In genomic region chr10:36424377-36424971, GRCh38 we compare ENCODE assay signal across 26 cellular contexts.
"Had no signal": no experiment of that assay in that cellular context is flagged by ENCODE, and none has a peak within 500 bp of the region (broad histone marks: within the 10 kb centered on the region; RNA-seq: fewer than 3 reads in every experiment).

No MANE protein-coding gene starts in this region.

- H3K4me1 ChIP-seq: gastroesophageal sphincter, left lung, psoas muscle, right lobe of liver, suprapubic skin, transverse colon, upper lobe of right lung, uterus had no signal

- H3K9me3 ChIP-seq: gastroesophageal sphincter, left lung, ovary, psoas muscle, right lobe of liver, suprapubic skin, transverse colon, upper lobe of right lung, uterus had no signal

- DNase-seq: dorsolateral prefrontal cortex; effector CD4-positive, alpha-beta T cell; foreskin fibroblast; heart left ventricle; left cardiac atrium; left lung; naive thymus-derived CD4-positive, alpha-beta T cell; occipital lobe; ovary; posterior cingulate gyrus; psoas muscle; retina; right lobe of liver; small intestine; stimulated activated CD4-positive, alpha-beta T cell treated with anti-CD3 and anti-CD28 coated beads, Interleukin-12 subunit alpha, Interleukin-12 subunit beta, amount 100 ng/mL, for 4 hours; stimulated activated CD4-positive, alpha-beta T cell treated with anti-CD3 and anti-CD28 coated beads, Interleukin-1b, Interleukin-23, amount 100 ng/mL, for 48 hours; stimulated activated CD4-positive, alpha-beta T cell treated with anti-CD3 and anti-CD28 coated beads, Interleukin-4, amount 100 ng/mL, for 1 hour; stimulated activated CD8-positive, alpha-beta memory T cell treated with anti-CD3 and anti-CD28 coated beads, Interleukin-4, amount 100 ng/mL, for 48 hours; stimulated activated naive CD4-positive, alpha-beta T cell; stimulated activated naive CD8-positive, alpha-beta T cell treated with anti-CD3 and anti-CD28 coated beads, Interleukin-15, amount 100 ng/mL, for 72 hours; transverse colon; upper lobe of right lung had no signal

- ATAC-seq: gastroesophageal sphincter; heart left ventricle; left cardiac atrium; naive thymus-derived CD4-positive, alpha-beta T cell; psoas muscle; right lobe of liver; stimulated activated naive CD8-positive, alpha-beta T cell treated with anti-CD3 and anti-CD28 coated beads, Interleukin-15, amount 100 ng/mL, for 72 hours; upper lobe of right lung had no signal

- H3K27me3 ChIP-seq: dorsolateral prefrontal cortex, gastroesophageal sphincter, heart left ventricle, hepatocyte, left lung, ovary, right lobe of liver, suprapubic skin, transverse colon, upper lobe of right lung, uterus had no signal

- H3K4me3 ChIP-seq: dorsolateral prefrontal cortex, gastroesophageal sphincter, heart left ventricle, hepatocyte, left lung, ovary, psoas muscle, right lobe of liver, suprapubic skin, transverse colon, upper lobe of right lung, uterus had no signal

- H2AFZ ChIP-seq: hepatocyte had no signal

- H3K36me3 ChIP-seq: gastroesophageal sphincter, heart left ventricle, left lung, ovary, right lobe of liver, suprapubic skin, transverse colon, upper lobe of right lung, uterus had no signal

- FAIRE-seq: small intestine had no signal

- H3K79me2 ChIP-seq: hepatocyte had no signal

- H3K27ac ChIP-seq: dorsolateral prefrontal cortex, gastroesophageal sphincter, hepatocyte, left lung, ovary, psoas muscle, right lobe of liver, suprapubic skin, transverse colon, upper lobe of right lung had no signal
